In genomic region chr16:11583171-11583570, GRCh38 we compare ENCODE assay signal across 10 cellular contexts. TPM values are rescaled to one million over a fixed set of nuclear protein-coding genes. Genes with fewer than 3 reads are reported as not detected.
DNase-seq lines count a peak whose midpoint lies in the region; ATAC-seq, FAIRE-seq and TF ChIP-seq lines count a peak whose summit lies in the region.
"Had no signal": no experiment of that assay in that cellular context is flagged by ENCODE, and none has a peak within 500 bp of the region (broad histone marks: within the 10 kb centered on the region; RNA-seq: fewer than 3 reads in every experiment).

No MANE protein-coding gene starts in this region.

- DNase-seq in CD4-positive, CD25-positive, alpha-beta regulatory T cell: no peak
- peak; percentile 93 for DNase-seq in NCI-H226
- DNase-seq in effector memory CD8-positive, alpha-beta T cell: no peak
- no peak for DNase-seq in pancreas
- DNase-seq in Kasumi-1 (lab: John Stamatoyannopoulos, UW): no peak
- DNase-seq in NCI-H1694 treated with DMSO at 0.1 percent for 48 hours (lab: John Stamatoyannopoulos, UW): no peak
- DNase-seq in SKM-1 (lab: John Stamatoyannopoulos, UW; ENCODE audit: unreplicated experiment): no peak
- no peak for DNase-seq in COR-L47 (lab: John Stamatoyannopoulos, UW)
- DNase-seq: NCI-H1930 had no signal

- no peak for ATAC-seq in CD4-positive, CD25-positive, alpha-beta regulatory T cell (ENCODE audit: low read depth in 2 of 2)
- ATAC-seq in effector memory CD8-positive, alpha-beta T cell (replicated peaks): no peak
- no peak for ATAC-seq in pancreas

- H3K9me3 ChIP-seq in CD4-positive, CD25-positive, alpha-beta regulatory T cell (ENCODE audit: control insufficient read depth in 2 of 2, low read length in 2 of 2): no peaks in the 10 kb centered on the region
- H3K9me3 ChIP-seq in pancreas: no peaks in the 10 kb centered on the region

- H3K27ac ChIP-seq in CD4-positive, CD25-positive, alpha-beta regulatory T cell (ENCODE audit: insufficient read depth, low read length, poor library complexity, severe bottlenecking): peak overlapping the region; percentile 76
- peak overlapping the region in 3 of 4 donors; percentile 43 to 94 (median 90) for H3K27ac ChIP-seq in pancreas
- H3K27ac ChIP-seq: epithelial cell of prostate had no signal

- no peaks in the 10 kb centered on the region for H3K9me3 Mint-ChIP-seq in CD4-positive, CD25-positive, alpha-beta regulatory T cell
- H3K9me3 Mint-ChIP-seq in effector memory CD8-positive, alpha-beta T cell: no peaks in the 10 kb centered on the region

- no peaks in the 10 kb centered on the region for H3K36me3 ChIP-seq in CD4-positive, CD25-positive, alpha-beta regulatory T cell (ENCODE audit: control insufficient read depth, insufficient read depth, low read length)
- no peaks in the 10 kb centered on the region for H3K36me3 ChIP-seq in pancreas

- peak overlapping the region; percentile 45 to 94 (median 88) for H3K27ac Mint-ChIP-seq in CD4-positive, CD25-positive, alpha-beta regulatory T cell
- H3K27ac Mint-ChIP-seq in effector memory CD8-positive, alpha-beta T cell: peak overlapping the region; percentile 94

- 63 to 65% methylated on average over 7 of the region's 7 CpGs for WGBS in pancreas, 2 donors

- no peaks in the 10 kb centered on the region for H3K27me3 ChIP-seq in CD4-positive, CD25-positive, alpha-beta regulatory T cell (ENCODE audit: control insufficient read depth, insufficient read depth, low read length)
- no peaks in the 10 kb centered on the region for H3K27me3 ChIP-seq in pancreas

- H3K4me3 ChIP-seq in CD4-positive, CD25-positive, alpha-beta regulatory T cell (ENCODE audit: low read depth, low read length): peak overlapping the region; percentile 96
- peak overlapping the region in 2 of 4 donors; percentile 1 for H3K4me3 ChIP-seq in pancreas

- peak overlapping the region; percentile 79 to 94 (median 88) for H3K4me3 Mint-ChIP-seq in CD4-positive, CD25-positive, alpha-beta regulatory T cell
- H3K4me3 Mint-ChIP-seq in effector memory CD8-positive, alpha-beta T cell: peak overlapping the region; percentile 91 to 97

- no peak for TF ChIP-seq CTCF in pancreas (IDR thresholded peaks at IDR 0.05)

- peaks cover 67% of the 10 kb centered on the region for H3K4me1 ChIP-seq in CD4-positive, CD25-positive, alpha-beta regulatory T cell (ENCODE audit: control insufficient read depth, insufficient read depth, low read length, poor library complexity, severe bottlenecking)
- H3K4me1 ChIP-seq in pancreas: peaks cover 0 to 7% (median 2%) of the 10 kb centered on the region in 3 donors

- FAIRE-seq in pancreas (lab: Jason Lieb, UNC): no peak

- no peaks in the 10 kb centered on the region for H3K27me3 Mint-ChIP-seq in CD4-positive, CD25-positive, alpha-beta regulatory T cell
- no peaks in the 10 kb centered on the region for H3K27me3 Mint-ChIP-seq in effector memory CD8-positive, alpha-beta T cell

- H3K36me3 Mint-ChIP-seq in CD4-positive, CD25-positive, alpha-beta regulatory T cell: peaks cover 5% of the 10 kb centered on the region
- H3K36me3 Mint-ChIP-seq in effector memory CD8-positive, alpha-beta T cell (ENCODE audit: insufficient read depth): peaks cover 77% of the 10 kb centered on the region

- H3K4me1 Mint-ChIP-seq in CD4-positive, CD25-positive, alpha-beta regulatory T cell: peaks cover 36 to 74% (median 52%) of the 10 kb centered on the region in 4 donors
- H3K4me1 Mint-ChIP-seq in effector memory CD8-positive, alpha-beta T cell (ENCODE audit: low read depth in 2 of 2): peaks cover 51 to 62% of the 10 kb centered on the region in 2 donors

- intact Hi-C loops in pancreas (cut with DNase I): no loop called here

RNA-seq across cellular contexts. Expression of gene LITAF, which starts 3.5 kb away (rescaled TPM):
- total RNA-seq in CD4-positive, CD25-positive, alpha-beta regulatory T cell: 281 TPM
- 100 to 1,000 TPM; 628 to 696 (median 645) TPM for polyA plus RNA-seq in CD4-positive, CD25-positive, alpha-beta regulatory T cell
- 10 to 100 TPM; 26.9 to 85.3 (median 32.3) TPM for total RNA-seq in pancreas
- 10 to 100 TPM; 17.6 to 37.3 TPM for polyA plus RNA-seq in pancreas
